In the genomic region with DNA sequence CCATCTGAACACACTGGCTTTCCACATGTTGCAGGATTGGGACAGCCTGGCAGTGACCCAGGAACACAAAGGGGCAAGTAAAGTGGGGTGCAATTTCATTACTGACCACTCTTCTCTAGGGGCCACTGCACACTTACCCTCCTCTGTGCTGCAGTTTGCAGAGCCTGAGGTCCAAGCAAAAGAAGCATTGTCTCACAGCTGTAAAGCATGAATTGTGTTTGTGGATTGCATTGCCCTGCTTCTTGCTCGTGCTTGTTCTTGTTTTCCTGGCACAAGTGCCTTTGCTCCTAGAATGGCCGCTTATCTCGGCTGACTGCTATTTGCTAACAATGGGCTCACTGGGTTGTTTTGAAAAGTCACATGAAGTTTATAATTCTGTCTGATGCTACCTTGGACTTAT, we compare ENCODE assay signal across 13 cellular contexts.
DNase-seq lines count a peak whose midpoint lies in the region; ATAC-seq and TF ChIP-seq lines count a peak whose summit lies in the region.
"Had no signal": no experiment of that assay in that cellular context is flagged by ENCODE, and none has a peak within 500 bp of the region (broad histone marks: within the 10 kb centered on the region; RNA-seq: fewer than 3 reads in every experiment).

No MANE protein-coding gene starts in this region.

- H3K9me3 ChIP-seq in heart left ventricle: no peaks in the 10 kb centered on the region
- H3K9me3 ChIP-seq in ovary: no peaks in the 10 kb centered on the region
- H3K9me3 ChIP-seq: BE2C had no signal

- TF ChIP-seq CTCF in brain microvascular endothelial cell (IDR thresholded peaks at IDR 0.05; ENCODE audit: low read depth, low read length, missing control alignments) (peak; percentile 1), heart left ventricle (IDR thresholded peaks at IDR 0.05) (no peak), ovary (IDR thresholded peaks at IDR 0.05) (no peak)

- H3K27me3 ChIP-seq in brain microvascular endothelial cell (replicated peaks) (no peaks in the 10 kb centered on the region), heart left ventricle (no peaks in the 10 kb centered on the region), ovary (no peaks in the 10 kb centered on the region)
- H3K27me3 ChIP-seq: BE2C had no signal

- in situ Hi-C loops in brain microvascular endothelial cell (cut with HindIII; ENCODE audit: low pct_ligation_motif_present, low sequenced_read_pairs): no loop called here

- intact Hi-C loops in heart left ventricle (cut with DNase I): loop anchor here in 1 of 10 donors (5.0 kb wide), 1 partner anchor 37 kb away; no protein-coding TSS in a partner anchor
- intact Hi-C loops in ovary (cut with DNase I): loop anchor here in 1 of 4 donors (5.0 kb wide), 1 partner anchor 57 kb away; no protein-coding TSS in a partner anchor

- TF ChIP-seq EP300 in ovary (IDR thresholded peaks at IDR 0.05): no peak

- H3K4me1 ChIP-seq in heart left ventricle (peaks cover 0 to 35% (median 24%) of the 10 kb centered on the region in 12 donors), ovary (ENCODE audit: insufficient read depth) (peaks cover 25% of the 10 kb centered on the region)

- H3K36me3 ChIP-seq in brain microvascular endothelial cell (replicated peaks) (no peaks in the 10 kb centered on the region), heart left ventricle (no peaks in the 10 kb centered on the region), ovary (no peaks in the 10 kb centered on the region)
- H3K36me3 ChIP-seq: BE2C had no signal

- H3K4me3 ChIP-seq in brain microvascular endothelial cell (ENCODE audit: low read depth, low read length) (no peak overlapping the region), heart left ventricle (peak overlapping the region in 2 of 12 donors; percentile 3 to 26), ovary (no peak overlapping the region)

- TF ChIP-seq POLR2A in heart left ventricle (IDR thresholded peaks at IDR 0.05): no peak
- no peak for TF ChIP-seq POLR2A in ovary (IDR thresholded peaks at IDR 0.05)

- 17 to 47% (median 33%) methylated on average over 3 of the region's 3 CpGs for WGBS in heart left ventricle, 4 donors
- 7 to 10% (median 10%) methylated on average over 3 of the region's 3 CpGs for WGBS in ovary, 3 donors

- DNase-seq in Ammon's horn (ENCODE audit: low spot score): peak; percentile 89
- no peak for DNase-seq in brain microvascular endothelial cell
- no peak for DNase-seq in heart left ventricle
- peak; percentile 28 to 52 (median 45) for DNase-seq in ovary
- no peak for DNase-seq in activated CD4-positive, CD25-positive, alpha-beta regulatory T cell treated with anti-CD3 and anti-CD28 coated beads, Interleukin-2, amount 50 U/mL, for 72 hours
- DNase-seq in activated T-cell treated with anti-CD3 and anti-CD28 coated beads, Interleukin-2, amount 50 U/mL, for 48 hours: no peak
- DNase-seq: activated T-cell treated with anti-CD3 and anti-CD28 coated beads, Interleukin-2, amount 50 U/mL, for 24 hours; BE2C; effector memory CD8-positive, alpha-beta T cell; Karpas-422; stimulated activated CD4-positive, alpha-beta T cell treated with anti-CD3 and anti-CD28 coated beads, Interleukin-4, amount 100 ng/mL, for 4 hours had no signal

- peak; percentile 27 to 62 (median 51) for ATAC-seq in heart left ventricle
- no peak for ATAC-seq in HG03354 (IDR thresholded peaks at IDR 0.05; ENCODE audit: poor library complexity, severe bottlenecking, unreplicated experiment)
- no peak for ATAC-seq in GM21619 (IDR thresholded peaks at IDR 0.05; ENCODE audit: unreplicated experiment)
- ATAC-seq: effector memory CD8-positive, alpha-beta T cell had no signal

- H3K27ac ChIP-seq in brain microvascular endothelial cell: no peak overlapping the region
- H3K27ac ChIP-seq in heart left ventricle: peak overlapping the region in 11 of 12 donors; percentile 37 to 81 (median 71)
- peak overlapping the region in 1 of 2 donors; percentile 77 for H3K27ac ChIP-seq in ovary

Comparison
In these comparisons a context has a peak if more than half of its experiments do, and no peak if none do; other contexts are left out.
1. DNase-seq: peak in Ammon's horn (single experiment) and ovary (5 of 5); none in brain microvascular endothelial cell (single experiment), heart left ventricle (0 of 5), activated CD4-positive, CD25-positive, alpha-beta regulatory T cell treated with anti-CD3 and anti-CD28 coated beads, Interleukin-2, amount 50 U/mL, for 72 hours (single experiment) and activated T-cell treated with anti-CD3 and anti-CD28 coated beads, Interleukin-2, amount 50 U/mL, for 48 hours (0 of 2).
2. ATAC-seq: peak in heart left ventricle (4 of 4); none in HG03354 (single experiment) and GM21619 (single experiment).